In genomic region chr1:223556414-223557124, GRCh38 we compare ENCODE assay signal across 8 cellular contexts.
DNase-seq lines count a peak whose midpoint lies in the region; ATAC-seq, FAIRE-seq and TF ChIP-seq lines count a peak whose summit lies in the region.

No MANE protein-coding gene starts in this region.

- DNase-seq in AG10803 (ENCODE audit: low read depth) (peak; percentile 3), GM12892 (ENCODE audit: insufficient read length) (peak; percentile 44), M059J (ENCODE audit: low read depth) (peak; percentile 40), left kidney (ENCODE audit: low read depth, low spot score) (peak; percentile 63), OCI-M2 (lab: John Stamatoyannopoulos, UW; ENCODE audit: unreplicated experiment) (no peak), mesenteric fat pad (ENCODE audit: low spot score) (no peak)
- DNase-seq in activated CD8-positive, alpha-beta T cell treated with anti-CD3 and anti-CD28 coated beads, Interleukin-2, amount 10 ng/mL, durations not matched to agents 7 days and 5 days: peak; percentile 57

- POLR2A ChIA-PET in activated CD8-positive, alpha-beta T cell treated with anti-CD3 and anti-CD28 coated beads, Interleukin-2, amount 10 ng/mL, durations not matched to agents 7 days and 5 days (lab: Charles Lee): no interaction called here

- H3K27ac Mint-ChIP-seq in activated CD8-positive, alpha-beta T cell treated with anti-CD3 and anti-CD28 coated beads, Interleukin-2, amount 10 ng/mL, durations not matched to agents 7 days and 5 days: no peak overlapping the region

- TF ChIP-seq CTCF in AG10803 (conservative IDR thresholded peaks at IDR 0.05; ENCODE audit: low read length): peak; percentile 42

- CTCF ChIA-PET in activated CD8-positive, alpha-beta T cell treated with anti-CD3 and anti-CD28 coated beads, Interleukin-2, amount 10 ng/mL, durations not matched to agents 7 days and 5 days (lab: Charles Lee): interaction anchor here (0.6 to 2.6 kb wide), 17 partner anchors 21 to 728 kb away, joined by 3 to 11 read pairs (median 3); no protein-coding TSS in a partner anchor

- no peak for FAIRE-seq in GM12892 (lab: Jason Lieb, UNC)

- H3K9me3 Mint-ChIP-seq in activated CD8-positive, alpha-beta T cell treated with anti-CD3 and anti-CD28 coated beads, Interleukin-2, amount 10 ng/mL, durations not matched to agents 7 days and 5 days (ENCODE audit: insufficient read depth): no peaks in the 10 kb centered on the region

- H3K4me1 Mint-ChIP-seq in activated CD8-positive, alpha-beta T cell treated with anti-CD3 and anti-CD28 coated beads, Interleukin-2, amount 10 ng/mL, durations not matched to agents 7 days and 5 days (ENCODE audit: low read depth): peaks cover 5% of the 10 kb centered on the region

- H3K36me3 Mint-ChIP-seq in activated CD8-positive, alpha-beta T cell treated with anti-CD3 and anti-CD28 coated beads, Interleukin-2, amount 10 ng/mL, durations not matched to agents 7 days and 5 days (ENCODE audit: low read depth): no peaks in the 10 kb centered on the region

- H3K4me3 ChIP-seq in AG10803 (ENCODE audit: low read length): no peak overlapping the region

- TF ChIP-seq POLR2A in GM12892 (IDR thresholded peaks at IDR 0.05; ENCODE audit: low read depth, low read length): no peak

- H3K27me3 Mint-ChIP-seq in activated CD8-positive, alpha-beta T cell treated with anti-CD3 and anti-CD28 coated beads, Interleukin-2, amount 10 ng/mL, durations not matched to agents 7 days and 5 days (ENCODE audit: low read depth): no peaks in the 10 kb centered on the region

- H3K4me3 Mint-ChIP-seq in activated CD8-positive, alpha-beta T cell treated with anti-CD3 and anti-CD28 coated beads, Interleukin-2, amount 10 ng/mL, durations not matched to agents 7 days and 5 days: no peak overlapping the region

- peak; percentile 92 for ATAC-seq in HG02571 (IDR thresholded peaks at IDR 0.05; ENCODE audit: unreplicated experiment)
- ATAC-seq in activated CD8-positive, alpha-beta T cell treated with anti-CD3 and anti-CD28 coated beads, Interleukin-2, amount 10 ng/mL, durations not matched to agents 7 days and 5 days: peak; percentile 53

Comparison
In these comparisons a context has a peak if more than half of its experiments do, and no peak if none do; other contexts are left out.
1. DNase-seq: peak in AG10803 (single experiment), GM12892 (single experiment), M059J (single experiment), activated CD8-positive, alpha-beta T cell treated with anti-CD3 and anti-CD28 coated beads, Interleukin-2, amount 10 ng/mL, durations not matched to agents 7 days and 5 days (single experiment) and left kidney (single experiment); none in OCI-M2 (single experiment) and mesenteric fat pad (single experiment).